ENCODE assay signal across 22 cellular contexts in the genomic region with DNA sequence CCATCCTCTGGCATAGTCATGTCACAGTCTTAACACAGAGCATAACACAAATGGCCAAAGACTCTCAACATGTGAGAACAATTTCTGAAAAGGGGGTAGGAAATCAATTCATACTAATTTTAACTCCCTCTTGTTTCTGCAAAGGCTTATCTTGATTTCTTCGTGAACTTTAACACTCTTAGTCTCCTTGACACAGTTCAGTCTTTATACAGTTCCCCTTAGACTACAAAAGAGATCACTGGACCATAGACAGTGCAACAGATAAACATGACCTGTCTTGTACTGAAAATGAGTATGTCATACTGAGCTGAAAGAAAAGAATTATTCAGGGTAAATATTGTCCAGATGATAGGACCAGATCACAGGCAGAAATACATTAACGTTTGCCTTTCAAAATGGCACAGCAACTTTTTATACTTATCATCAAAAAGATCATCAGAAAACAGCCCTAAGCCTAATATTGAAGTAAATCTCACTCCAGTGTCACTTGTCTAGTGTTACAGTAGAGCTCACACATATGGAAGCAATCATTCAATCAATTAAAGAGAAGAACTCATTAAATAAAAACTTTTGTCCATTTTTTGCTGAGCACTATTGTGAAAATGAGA. TPM values are rescaled to one million over a fixed set of nuclear protein-coding genes. Genes with fewer than 3 reads are reported as not detected.
A peak's percentile ranks its signal among the peaks of the same experiment; 100 is the strongest.
DNase-seq lines count a peak whose midpoint lies in the region; ATAC-seq, FAIRE-seq and TF ChIP-seq lines count a peak whose summit lies in the region.
"Had no signal": no experiment of that assay in that cellular context is flagged by ENCODE, and none has a peak within 500 bp of the region (broad histone marks: within the 10 kb centered on the region; RNA-seq: fewer than 3 reads in every experiment).

No MANE protein-coding gene starts in this region.

- no peaks in the 10 kb centered on the region for H3K36me3 Mint-ChIP-seq in activated naive CD8-positive, alpha-beta T cell treated with anti-CD3 and anti-CD28 coated beads, Interleukin-2, amount 50 U/mL, for 24 hours (ENCODE audit: low read depth)
- H3K36me3 Mint-ChIP-seq: natural killer cell had no signal

- peak; percentile 50 for FAIRE-seq in GM18507 (lab: Jason Lieb, UNC)

- H3K9me3 Mint-ChIP-seq in activated naive CD8-positive, alpha-beta T cell treated with anti-CD3 and anti-CD28 coated beads, Interleukin-2, amount 50 U/mL, for 24 hours: no peaks in the 10 kb centered on the region
- H3K9me3 Mint-ChIP-seq: natural killer cell had no signal

- no peak overlapping the region for H3K4me3 ChIP-seq in tibial nerve
- H3K4me3 ChIP-seq: ascending aorta, MG63, smooth muscle cell, thoracic aorta had no signal

- 26 to 27% methylated on average over 2 of the region's 2 CpGs for WGBS in tibial nerve, 2 donors

- TF ChIP-seq CTCF in tibial nerve (IDR thresholded peaks at IDR 0.05): no peak

- H3K27me3 ChIP-seq in tibial nerve: no peaks in the 10 kb centered on the region
- H3K27me3 ChIP-seq: ascending aorta, MG63 had no signal

- TF ChIP-seq EP300 in tibial nerve (IDR thresholded peaks at IDR 0.05): no peak

- H3K4me3 Mint-ChIP-seq in activated naive CD8-positive, alpha-beta T cell treated with anti-CD3 and anti-CD28 coated beads, Interleukin-2, amount 50 U/mL, for 24 hours: no peak overlapping the region
- H3K4me3 Mint-ChIP-seq: natural killer cell had no signal

- H3K9me3 ChIP-seq in tibial nerve: no peaks in the 10 kb centered on the region
- H3K9me3 ChIP-seq: ascending aorta, MG63, thoracic aorta had no signal

- H3K4me1 ChIP-seq in tibial nerve: no peaks in the 10 kb centered on the region
- H3K4me1 ChIP-seq: ascending aorta had no signal

- H3K27ac ChIP-seq in tibial nerve: no peak overlapping the region
- H3K27ac ChIP-seq: ascending aorta, thoracic aorta had no signal

- no peak for TF ChIP-seq POLR2A in tibial nerve (IDR thresholded peaks at IDR 0.05)

- no peak for DNase-seq in GM18507 (ENCODE audit: extremely low spot score, insufficient read length, low read depth)
- peak; percentile 1 for DNase-seq in left kidney (ENCODE audit: low read depth, low spot score)
- no peak for DNase-seq in activated naive CD8-positive, alpha-beta T cell treated with anti-CD3 and anti-CD28 coated beads, Interleukin-2, amount 50 U/mL, for 24 hours
- no peak for DNase-seq in ureter (ENCODE audit: low spot score)
- no peak for DNase-seq in tibial nerve (ENCODE audit: low spot score in 2 of 2)
- DNase-seq: activated CD4-positive, alpha-beta T cell treated with anti-CD3 and anti-CD28 coated beads for 1 hour; activated naive CD4-positive, alpha-beta T cell; Calu3; H7; IMR-90; MG63; natural killer cell; NCI-H2029 treated with DMSO at 0.1 percent for 48 hours; NCI-H748 treated with DMSO at 0.1 percent for 48 hours; PC-3; T1000 had no signal

- no peak overlapping the region for H3K27ac Mint-ChIP-seq in activated naive CD8-positive, alpha-beta T cell treated with anti-CD3 and anti-CD28 coated beads, Interleukin-2, amount 50 U/mL, for 24 hours
- H3K27ac Mint-ChIP-seq: natural killer cell, progenitor cell of endocrine pancreas had no signal

- ATAC-seq in GM19351 (IDR thresholded peaks at IDR 0.05; ENCODE audit: unreplicated experiment) (peak; percentile 68), HG03066 (IDR thresholded peaks at IDR 0.05; ENCODE audit: low read depth, unreplicated experiment) (peak; percentile 54)
- no peak for ATAC-seq in activated naive CD8-positive, alpha-beta T cell treated with anti-CD3 and anti-CD28 coated beads, Interleukin-2, amount 50 U/mL, for 24 hours
- ATAC-seq: natural killer cell, PC-3 had no signal

- no peaks in the 10 kb centered on the region for H3K27me3 Mint-ChIP-seq in activated naive CD8-positive, alpha-beta T cell treated with anti-CD3 and anti-CD28 coated beads, Interleukin-2, amount 50 U/mL, for 24 hours
- H3K27me3 Mint-ChIP-seq: progenitor cell of endocrine pancreas had no signal

- H3K4me1 Mint-ChIP-seq in activated naive CD8-positive, alpha-beta T cell treated with anti-CD3 and anti-CD28 coated beads, Interleukin-2, amount 50 U/mL, for 24 hours: no peaks in the 10 kb centered on the region
- H3K4me1 Mint-ChIP-seq: natural killer cell had no signal

- no peaks in the 10 kb centered on the region for H3K36me3 ChIP-seq in tibial nerve
- H3K36me3 ChIP-seq: ascending aorta, MG63, thoracic aorta had no signal

RNA-seq across cellular contexts. Expression of a gene that starts 56.4 kb away (rescaled TPM):
- total RNA-seq in ureter (25.6 TPM), tibial nerve (10 to 100 TPM in 3 of 4 donors, 1 to 10 TPM in 1; 8.0 to 15.9 (median 14.2) TPM)
